Comparison of ENCODE assay signal across 1 cellular context in the genomic region with DNA sequence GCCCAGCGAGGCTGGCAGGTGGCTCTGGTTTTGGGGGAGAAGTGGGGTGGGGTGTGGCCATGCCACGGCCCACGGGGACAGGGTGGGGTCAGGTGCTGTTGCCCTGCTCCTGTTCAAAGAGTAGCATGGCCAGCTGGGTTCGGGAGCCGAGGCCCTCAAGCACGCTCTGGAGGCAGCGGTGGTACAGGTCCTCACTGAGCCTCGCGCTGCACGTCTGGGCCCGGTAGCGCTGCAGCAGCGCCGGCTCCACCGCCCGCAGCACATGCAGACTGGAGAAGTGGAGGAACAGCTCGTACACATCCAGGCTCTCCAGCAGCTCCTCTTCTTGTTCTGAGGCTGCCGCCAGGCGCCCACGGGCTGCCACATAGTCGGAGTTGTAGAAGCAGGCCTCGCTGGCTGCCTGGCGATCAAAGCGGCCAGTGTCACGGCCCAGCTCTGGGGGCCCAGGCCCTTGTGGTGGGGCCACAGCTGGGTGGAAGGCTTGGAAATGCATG.
TF ChIP-seq lines count a peak whose summit lies in the region.

No MANE protein-coding gene starts in this region.

TF ChIP-seq in HepG2, 621 proteins besides CTCF, POLR2A, EP300 and RAD21:
- 0 out of 2 replicates have a peak, but pooled peaks have one; percentile 1 for TF ChIP-seq NFKB2 (CRISPR knock-in tag; IDR thresholded peaks at IDR 0.05; ENCODE audit: borderline replicate concordance)
- TF ChIP-seq GATAD1 (CRISPR knock-in tag; IDR thresholded peaks at IDR 0.05) = no peak
- TF ChIP-seq, protein P1, sequence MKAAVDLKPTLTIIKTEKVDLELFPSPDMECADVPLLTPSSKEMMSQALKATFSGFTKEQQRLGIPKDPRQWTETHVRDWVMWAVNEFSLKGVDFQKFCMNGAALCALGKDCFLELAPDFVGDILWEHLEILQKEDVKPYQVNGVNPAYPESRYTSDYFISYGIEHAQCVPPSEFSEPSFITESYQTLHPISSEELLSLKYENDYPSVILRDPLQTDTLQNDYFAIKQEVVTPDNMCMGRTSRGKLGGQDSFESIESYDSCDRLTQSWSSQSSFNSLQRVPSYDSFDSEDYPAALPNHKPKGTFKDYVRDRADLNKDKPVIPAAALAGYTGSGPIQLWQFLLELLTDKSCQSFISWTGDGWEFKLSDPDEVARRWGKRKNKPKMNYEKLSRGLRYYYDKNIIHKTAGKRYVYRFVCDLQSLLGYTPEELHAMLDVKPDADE (CRISPR knock-in tag; IDR thresholded peaks at IDR 0.05) = 0 out of 2 replicates have a peak, but pooled peaks have one; percentile 13
- no peak for TF ChIP-seq KDM5B (CRISPR knock-in tag; IDR thresholded peaks at IDR 0.05; ENCODE audit: borderline replicate concordance)
- no peak for TF ChIP-seq ATF7-NPFF (CRISPR knock-in tag; IDR thresholded peaks at IDR 0.05; ENCODE audit: low read depth)
- TF ChIP-seq, protein P2, sequence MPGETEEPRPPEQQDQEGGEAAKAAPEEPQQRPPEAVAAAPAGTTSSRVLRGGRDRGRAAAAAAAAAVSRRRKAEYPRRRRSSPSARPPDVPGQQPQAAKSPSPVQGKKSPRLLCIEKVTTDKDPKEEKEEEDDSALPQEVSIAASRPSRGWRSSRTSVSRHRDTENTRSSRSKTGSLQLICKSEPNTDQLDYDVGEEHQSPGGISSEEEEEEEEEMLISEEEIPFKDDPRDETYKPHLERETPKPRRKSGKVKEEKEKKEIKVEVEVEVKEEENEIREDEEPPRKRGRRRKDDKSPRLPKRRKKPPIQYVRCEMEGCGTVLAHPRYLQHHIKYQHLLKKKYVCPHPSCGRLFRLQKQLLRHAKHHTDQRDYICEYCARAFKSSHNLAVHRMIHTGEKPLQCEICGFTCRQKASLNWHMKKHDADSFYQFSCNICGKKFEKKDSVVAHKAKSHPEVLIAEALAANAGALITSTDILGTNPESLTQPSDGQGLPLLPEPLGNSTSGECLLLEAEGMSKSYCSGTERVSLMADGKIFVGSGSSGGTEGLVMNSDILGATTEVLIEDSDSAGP (CRISPR knock-in tag; IDR thresholded peaks at IDR 0.05; ENCODE audit: borderline replicate concordance) = no peak
- no peak for TF ChIP-seq ZNF546 (CRISPR knock-in tag; conservative IDR thresholded peaks at IDR 0.05)
- no peak for TF ChIP-seq ZSCAN12 (CRISPR knock-in tag; IDR thresholded peaks at IDR 0.05)
- TF ChIP-seq ZNF256 (CRISPR knock-in tag; conservative IDR thresholded peaks at IDR 0.05) = no peak
- peak; percentile 21 for TF ChIP-seq RBFOX2 (IDR thresholded peaks at IDR 0.05; ENCODE audit: low read depth, low read length)
- TF ChIP-seq KLF12 (CRISPR knock-in tag; IDR thresholded peaks at IDR 0.05; ENCODE audit: borderline replicate concordance) = no peak
- TF ChIP-seq ZC3H13 (CRISPR knock-in tag; IDR thresholded peaks at IDR 0.05) = peak; percentile 86
- no peak for TF ChIP-seq TBX2 (CRISPR knock-in tag; IDR thresholded peaks at IDR 0.05; ENCODE audit: borderline replicate concordance)
